ENCODE assay signal across 2 cellular contexts in the genomic region with DNA sequence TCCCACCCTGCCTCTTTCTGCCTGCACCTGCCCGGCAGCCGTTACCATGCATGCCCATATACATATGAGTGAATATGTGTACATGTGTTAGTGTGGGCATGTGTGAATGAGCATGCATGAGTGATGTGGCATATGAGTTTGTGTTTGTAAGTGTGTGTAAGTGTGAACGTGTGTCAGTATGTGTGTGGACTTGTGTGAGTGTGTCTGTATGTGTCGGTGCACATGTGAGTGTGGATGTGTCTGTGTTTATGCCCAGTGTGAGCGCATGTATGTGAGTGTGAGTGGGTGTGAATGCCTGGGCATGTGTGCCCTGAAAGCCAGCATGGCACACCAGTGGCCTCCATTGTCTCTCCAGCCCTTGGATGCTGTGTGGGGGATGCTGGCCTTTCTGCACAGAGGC.
TF ChIP-seq lines count a peak whose summit lies in the region.

No MANE protein-coding gene starts in this region.

TF ChIP-seq in HEK293, 187 proteins besides CTCF, POLR2A, EP300 and RAD21 (continues in another document):
- TF ChIP-seq ZNF664 (tag by site-specific recombination; IDR thresholded peaks at IDR 0.05) (no peak), ZNF16 (tag by site-specific recombination; IDR thresholded peaks at IDR 0.05; ENCODE audit: low read depth) (no peak), ZXDB (tag by site-specific recombination; IDR thresholded peaks at IDR 0.05) (no peak), ZNF792 (tag by site-specific recombination; IDR thresholded peaks at IDR 0.05) (no peak), ZBTB20 (tag by site-specific recombination; IDR thresholded peaks at IDR 0.05) (no peak), ZNF157 (tag by site-specific recombination; IDR thresholded peaks at IDR 0.05) (no peak), ZNF398 (tag by site-specific recombination; IDR thresholded peaks at IDR 0.05) (no peak), ZFHX2 (tag by site-specific recombination; conservative IDR thresholded peaks at IDR 0.05) (0 out of 2 replicates have a peak, but pooled peaks have one; percentile 16)
- TF ChIP-seq, protein P1, sequence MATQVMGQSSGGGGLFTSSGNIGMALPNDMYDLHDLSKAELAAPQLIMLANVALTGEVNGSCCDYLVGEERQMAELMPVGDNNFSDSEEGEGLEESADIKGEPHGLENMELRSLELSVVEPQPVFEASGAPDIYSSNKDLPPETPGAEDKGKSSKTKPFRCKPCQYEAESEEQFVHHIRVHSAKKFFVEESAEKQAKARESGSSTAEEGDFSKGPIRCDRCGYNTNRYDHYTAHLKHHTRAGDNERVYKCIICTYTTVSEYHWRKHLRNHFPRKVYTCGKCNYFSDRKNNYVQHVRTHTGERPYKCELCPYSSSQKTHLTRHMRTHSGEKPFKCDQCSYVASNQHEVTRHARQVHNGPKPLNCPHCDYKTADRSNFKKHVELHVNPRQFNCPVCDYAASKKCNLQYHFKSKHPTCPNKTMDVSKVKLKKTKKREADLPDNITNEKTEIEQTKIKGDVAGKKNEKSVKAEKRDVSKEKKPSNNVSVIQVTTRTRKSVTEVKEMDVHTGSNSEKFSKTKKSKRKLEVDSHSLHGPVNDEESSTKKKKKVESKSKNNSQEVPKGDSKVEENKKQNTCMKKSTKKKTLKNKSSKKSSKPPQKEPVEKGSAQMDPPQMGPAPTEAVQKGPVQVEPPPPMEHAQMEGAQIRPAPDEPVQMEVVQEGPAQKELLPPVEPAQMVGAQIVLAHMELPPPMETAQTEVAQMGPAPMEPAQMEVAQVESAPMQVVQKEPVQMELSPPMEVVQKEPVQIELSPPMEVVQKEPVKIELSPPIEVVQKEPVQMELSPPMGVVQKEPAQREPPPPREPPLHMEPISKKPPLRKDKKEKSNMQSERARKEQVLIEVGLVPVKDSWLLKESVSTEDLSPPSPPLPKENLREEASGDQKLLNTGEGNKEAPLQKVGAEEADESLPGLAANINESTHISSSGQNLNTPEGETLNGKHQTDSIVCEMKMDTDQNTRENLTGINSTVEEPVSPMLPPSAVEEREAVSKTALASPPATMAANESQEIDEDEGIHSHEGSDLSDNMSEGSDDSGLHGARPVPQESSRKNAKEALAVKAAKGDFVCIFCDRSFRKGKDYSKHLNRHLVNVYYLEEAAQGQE (tag by site-specific recombination; IDR thresholded peaks at IDR 0.05) = no peak
- TF ChIP-seq, protein P2, sequence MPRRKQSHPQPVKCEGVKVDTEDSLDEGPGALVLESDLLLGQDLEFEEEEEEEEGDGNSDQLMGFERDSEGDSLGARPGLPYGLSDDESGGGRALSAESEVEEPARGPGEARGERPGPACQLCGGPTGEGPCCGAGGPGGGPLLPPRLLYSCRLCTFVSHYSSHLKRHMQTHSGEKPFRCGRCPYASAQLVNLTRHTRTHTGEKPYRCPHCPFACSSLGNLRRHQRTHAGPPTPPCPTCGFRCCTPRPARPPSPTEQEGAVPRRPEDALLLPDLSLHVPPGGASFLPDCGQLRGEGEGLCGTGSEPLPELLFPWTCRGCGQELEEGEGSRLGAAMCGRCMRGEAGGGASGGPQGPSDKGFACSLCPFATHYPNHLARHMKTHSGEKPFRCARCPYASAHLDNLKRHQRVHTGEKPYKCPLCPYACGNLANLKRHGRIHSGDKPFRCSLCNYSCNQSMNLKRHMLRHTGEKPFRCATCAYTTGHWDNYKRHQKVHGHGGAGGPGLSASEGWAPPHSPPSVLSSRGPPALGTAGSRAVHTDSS (tag by site-specific recombination; IDR thresholded peaks at IDR 0.05) = no peak
- TF ChIP-seq, protein P3, sequence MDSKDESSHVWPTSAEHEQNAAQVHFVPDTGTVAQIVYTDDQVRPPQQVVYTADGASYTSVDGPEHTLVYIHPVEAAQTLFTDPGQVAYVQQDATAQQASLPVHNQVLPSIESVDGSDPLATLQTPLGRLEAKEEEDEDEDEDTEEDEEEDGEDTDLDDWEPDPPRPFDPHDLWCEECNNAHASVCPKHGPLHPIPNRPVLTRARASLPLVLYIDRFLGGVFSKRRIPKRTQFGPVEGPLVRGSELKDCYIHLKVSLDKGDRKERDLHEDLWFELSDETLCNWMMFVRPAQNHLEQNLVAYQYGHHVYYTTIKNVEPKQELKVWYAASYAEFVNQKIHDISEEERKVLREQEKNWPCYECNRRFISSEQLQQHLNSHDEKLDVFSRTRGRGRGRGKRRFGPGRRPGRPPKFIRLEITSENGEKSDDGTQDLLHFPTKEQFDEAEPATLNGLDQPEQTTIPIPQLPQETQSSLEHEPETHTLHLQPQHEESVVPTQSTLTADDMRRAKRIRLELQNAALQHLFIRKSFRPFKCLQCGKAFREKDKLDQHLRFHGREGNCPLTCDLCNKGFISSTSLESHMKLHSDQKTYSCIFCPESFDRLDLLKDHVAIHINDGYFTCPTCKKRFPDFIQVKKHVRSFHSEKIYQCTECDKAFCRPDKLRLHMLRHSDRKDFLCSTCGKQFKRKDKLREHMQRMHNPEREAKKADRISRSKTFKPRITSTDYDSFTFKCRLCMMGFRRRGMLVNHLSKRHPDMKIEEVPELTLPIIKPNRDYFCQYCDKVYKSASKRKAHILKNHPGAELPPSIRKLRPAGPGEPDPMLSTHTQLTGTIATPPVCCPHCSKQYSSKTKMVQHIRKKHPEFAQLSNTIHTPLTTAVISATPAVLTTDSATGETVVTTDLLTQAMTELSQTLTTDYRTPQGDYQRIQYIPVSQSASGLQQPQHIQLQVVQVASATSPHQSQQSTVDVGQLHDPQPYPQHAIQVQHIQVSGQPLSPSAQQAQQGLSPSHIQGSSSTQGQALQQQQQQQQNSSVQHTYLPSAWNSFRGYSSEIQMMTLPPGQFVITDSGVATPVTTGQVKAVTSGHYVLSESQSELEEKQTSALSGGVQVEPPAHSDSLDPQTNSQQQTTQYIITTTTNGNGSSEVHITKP (tag by site-specific recombination; IDR thresholded peaks at IDR 0.05) = no peak

TF ChIP-seq in GM12878, 131 proteins besides CTCF, POLR2A, EP300 and RAD21 (continues in another document):
- TF ChIP-seq NKRF (conservative IDR thresholded peaks at IDR 0.05) (no peak), CHD2 (IDR thresholded peaks at IDR 0.05; ENCODE audit: borderline replicate concordance, low read depth, low read length) (no peak), FOXK2 (IDR thresholded peaks at IDR 0.05) (no peak), TBL1XR1 (IDR thresholded peaks at IDR 0.05; ENCODE audit: low read depth, low read length) (no peak), HCFC1 (IDR thresholded peaks at IDR 0.05; ENCODE audit: low read length) (no peak), TCF7 (IDR thresholded peaks at IDR 0.05; ENCODE audit: borderline replicate concordance) (no peak), PAX8 (IDR thresholded peaks at IDR 0.05) (no peak), MEF2A (IDR thresholded peaks at IDR 0.05; ENCODE audit: insufficient read depth, low read depth, low read length) (no peak), TCF3 (IDR thresholded peaks at IDR 0.05; ENCODE audit: borderline replicate concordance, insufficient read depth, low read depth, low read length) (0 out of 2 replicates have a peak, but pooled peaks have one; percentile 13), PBX3 (IDR thresholded peaks at IDR 0.05; ENCODE audit: insufficient replicate concordance, low read depth, low read length) (peak; percentile 69), SPI1 (IDR thresholded peaks at IDR 0.05; ENCODE audit: borderline replicate concordance, insufficient read depth, low read depth, low read length) (no peak), PAX5 (IDR thresholded peaks at IDR 0.05; ENCODE audit: borderline replicate concordance, low read depth, low read length) (no peak), CUX1 (IDR thresholded peaks at IDR 0.05; ENCODE audit: insufficient replicate concordance, low read depth, low read length) (no peak), RUNX3 (IDR thresholded peaks at IDR 0.05; ENCODE audit: low read length) (no peak), NFIC (IDR thresholded peaks at IDR 0.05; ENCODE audit: low read depth, low read length) (peak; percentile 47; the same call in 1 of the 2 replicates), BCL11A (IDR thresholded peaks at IDR 0.05; ENCODE audit: low read depth, low read length) (no peak), RBBP5 (conservative IDR thresholded peaks at IDR 0.05) (no peak), CREB1 (IDR thresholded peaks at IDR 0.05; ENCODE audit: low read depth) (no peak)
- TF ChIP-seq, protein P4, sequence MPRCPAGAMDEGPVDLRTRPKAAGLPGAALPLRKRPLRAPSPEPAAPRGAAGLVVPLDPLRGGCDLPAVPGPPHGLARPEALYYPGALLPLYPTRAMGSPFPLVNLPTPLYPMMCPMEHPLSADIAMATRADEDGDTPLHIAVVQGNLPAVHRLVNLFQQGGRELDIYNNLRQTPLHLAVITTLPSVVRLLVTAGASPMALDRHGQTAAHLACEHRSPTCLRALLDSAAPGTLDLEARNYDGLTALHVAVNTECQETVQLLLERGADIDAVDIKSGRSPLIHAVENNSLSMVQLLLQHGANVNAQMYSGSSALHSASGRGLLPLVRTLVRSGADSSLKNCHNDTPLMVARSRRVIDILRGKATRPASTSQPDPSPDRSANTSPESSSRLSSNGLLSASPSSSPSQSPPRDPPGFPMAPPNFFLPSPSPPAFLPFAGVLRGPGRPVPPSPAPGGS (IDR thresholded peaks at IDR 0.05; ENCODE audit: borderline replicate concordance, insufficient read depth, low read depth, low read length, poor library complexity, severe bottlenecking) = peak; percentile 99
- TF ChIP-seq, protein P5, sequence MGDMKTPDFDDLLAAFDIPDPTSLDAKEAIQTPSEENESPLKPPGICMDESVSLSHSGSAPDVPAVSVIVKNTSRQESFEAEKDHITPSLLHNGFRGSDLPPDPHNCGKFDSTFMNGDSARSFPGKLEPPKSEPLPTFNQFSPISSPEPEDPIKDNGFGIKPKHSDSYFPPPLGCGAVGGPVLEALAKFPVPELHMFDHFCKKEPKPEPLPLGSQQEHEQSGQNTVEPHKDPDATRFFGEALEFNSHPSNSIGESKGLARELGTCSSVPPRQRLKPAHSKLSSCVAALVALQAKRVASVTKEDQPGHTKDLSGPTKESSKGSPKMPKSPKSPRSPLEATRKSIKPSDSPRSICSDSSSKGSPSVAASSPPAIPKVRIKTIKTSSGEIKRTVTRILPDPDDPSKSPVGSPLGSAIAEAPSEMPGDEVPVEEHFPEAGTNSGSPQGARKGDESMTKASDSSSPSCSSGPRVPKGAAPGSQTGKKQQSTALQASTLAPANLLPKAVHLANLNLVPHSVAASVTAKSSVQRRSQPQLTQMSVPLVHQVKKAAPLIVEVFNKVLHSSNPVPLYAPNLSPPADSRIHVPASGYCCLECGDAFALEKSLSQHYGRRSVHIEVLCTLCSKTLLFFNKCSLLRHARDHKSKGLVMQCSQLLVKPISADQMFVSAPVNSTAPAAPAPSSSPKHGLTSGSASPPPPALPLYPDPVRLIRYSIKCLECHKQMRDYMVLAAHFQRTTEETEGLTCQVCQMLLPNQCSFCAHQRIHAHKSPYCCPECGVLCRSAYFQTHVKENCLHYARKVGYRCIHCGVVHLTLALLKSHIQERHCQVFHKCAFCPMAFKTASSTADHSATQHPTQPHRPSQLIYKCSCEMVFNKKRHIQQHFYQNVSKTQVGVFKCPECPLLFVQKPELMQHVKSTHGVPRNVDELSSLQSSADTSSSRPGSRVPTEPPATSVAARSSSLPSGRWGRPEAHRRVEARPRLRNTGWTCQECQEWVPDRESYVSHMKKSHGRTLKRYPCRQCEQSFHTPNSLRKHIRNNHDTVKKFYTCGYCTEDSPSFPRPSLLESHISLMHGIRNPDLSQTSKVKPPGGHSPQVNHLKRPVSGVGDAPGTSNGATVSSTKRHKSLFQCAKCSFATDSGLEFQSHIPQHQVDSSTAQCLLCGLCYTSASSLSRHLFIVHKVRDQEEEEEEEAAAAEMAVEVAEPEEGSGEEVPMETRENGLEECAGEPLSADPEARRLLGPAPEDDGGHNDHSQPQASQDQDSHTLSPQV (IDR thresholded peaks at IDR 0.05) = no peak
